Comparison of ENCODE assay signal across 1 cellular context in the genomic region with DNA sequence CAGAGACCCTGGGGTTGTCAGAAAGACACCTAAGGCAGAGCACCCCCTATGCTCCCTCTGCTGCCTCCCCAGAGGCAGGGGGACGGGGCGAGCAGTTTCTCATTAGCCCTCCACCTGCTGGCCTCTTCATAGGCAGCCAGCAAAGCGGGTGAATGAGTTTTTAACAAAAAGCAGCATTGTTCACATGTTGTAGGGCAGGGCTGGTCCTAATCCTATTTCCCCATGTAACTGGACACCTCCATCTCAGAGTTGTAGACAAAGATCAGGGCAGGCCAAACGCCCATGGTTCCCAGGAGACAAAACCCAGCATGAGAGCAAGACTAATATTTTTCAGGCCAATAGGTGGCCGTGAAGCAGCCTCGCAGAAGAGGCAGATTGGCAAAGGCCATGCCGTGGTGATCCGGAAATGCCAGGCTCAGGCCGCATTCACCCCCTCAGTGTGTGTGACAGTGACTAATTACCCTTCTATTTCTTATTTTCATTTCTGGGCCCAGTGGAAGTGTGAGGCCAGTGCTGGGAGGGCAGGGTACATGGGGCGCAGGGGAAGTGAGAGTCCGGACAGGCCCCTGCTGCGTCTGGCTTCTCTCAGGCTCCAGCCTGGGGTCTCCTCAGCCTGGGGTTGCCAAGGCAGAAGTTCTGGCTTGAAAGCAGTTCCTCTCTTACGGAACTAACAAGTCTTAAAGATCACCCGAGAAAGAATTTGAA.
TF ChIP-seq lines count a peak whose summit lies in the region.

No MANE protein-coding gene starts in this region.

TF ChIP-seq in HepG2, 621 proteins besides CTCF, POLR2A, EP300 and RAD21 (continued from another document):
- TF ChIP-seq TFE3 (CRISPR knock-in tag; IDR thresholded peaks at IDR 0.05) (no peak), SMAD1 (CRISPR knock-in tag; IDR thresholded peaks at IDR 0.05; ENCODE audit: borderline replicate concordance, low read depth) (no peak), EED (CRISPR knock-in tag; IDR thresholded peaks at IDR 0.05) (no peak), NR2F1 (CRISPR knock-in tag; IDR thresholded peaks at IDR 0.05) (no peak), PPARG (CRISPR knock-in tag; conservative IDR thresholded peaks at IDR 0.05) (no peak), TEAD2 (CRISPR knock-in tag; IDR thresholded peaks at IDR 0.05) (no peak), NBN (conservative IDR thresholded peaks at IDR 0.05) (no peak), ZKSCAN1 (IDR thresholded peaks at IDR 0.05; ENCODE audit: low read length) (no peak), KLF11 (CRISPR knock-in tag; IDR thresholded peaks at IDR 0.05) (no peak), HES4 (CRISPR knock-in tag; IDR thresholded peaks at IDR 0.05; ENCODE audit: borderline replicate concordance) (no peak), ZNF720 (CRISPR knock-in tag; IDR thresholded peaks at IDR 0.05) (no peak), TEAD3 (CRISPR knock-in tag; optimal IDR thresholded peaks at IDR 0.05; ENCODE audit: borderline replicate concordance) (no peak), ZNF777 (CRISPR knock-in tag; IDR thresholded peaks at IDR 0.05) (no peak), PBX3 (CRISPR knock-in tag; IDR thresholded peaks at IDR 0.05; ENCODE audit: borderline replicate concordance) (no peak), HNF4G (IDR thresholded peaks at IDR 0.05; ENCODE audit: borderline replicate concordance, low read depth, low read length) (no peak), HNF4G (CRISPR knock-in tag; IDR thresholded peaks at IDR 0.05; ENCODE audit: borderline replicate concordance, low read depth) (no peak), PAXIP1 (CRISPR knock-in tag; conservative IDR thresholded peaks at IDR 0.05) (0 out of 2 replicates have a peak, but pooled peaks have one; percentile 11), ZNF512 (CRISPR knock-in tag; IDR thresholded peaks at IDR 0.05) (no peak), NAIF1 (CRISPR knock-in tag; IDR thresholded peaks at IDR 0.05; ENCODE audit: borderline replicate concordance) (no peak), ZNF772 (CRISPR knock-in tag; IDR thresholded peaks at IDR 0.05) (no peak), ZNF280B (CRISPR knock-in tag; IDR thresholded peaks at IDR 0.05; ENCODE audit: borderline replicate concordance) (no peak), ZBTB37 (CRISPR knock-in tag; IDR thresholded peaks at IDR 0.05) (no peak), SOX5 (CRISPR knock-in tag; IDR thresholded peaks at IDR 0.05; ENCODE audit: borderline replicate concordance) (peak; percentile 29; the same call in 1 of the 2 replicates), SOX13 (IDR thresholded peaks at IDR 0.05) (no peak), SOX13 (CRISPR knock-in tag; conservative IDR thresholded peaks at IDR 0.05 in 1 of 2, IDR thresholded peaks at IDR 0.05 in 1 of 2) (peak in 1 of 2 experiments; percentile 53; a peak in 1 of 4 replicates), ZUFSP (CRISPR knock-in tag; IDR thresholded peaks at IDR 0.05; ENCODE audit: borderline replicate concordance) (no peak), GABPB1 (CRISPR knock-in tag; IDR thresholded peaks at IDR 0.05) (no peak), ZNF7 (CRISPR knock-in tag; IDR thresholded peaks at IDR 0.05) (no peak), SMC3 (IDR thresholded peaks at IDR 0.05; ENCODE audit: low read length) (0 out of 2 replicates have a peak, but pooled peaks have one; percentile 2), ZNF264 (CRISPR knock-in tag; IDR thresholded peaks at IDR 0.05) (0 out of 2 replicates have a peak, but pooled peaks have one; percentile 19), SIX4 (CRISPR knock-in tag; IDR thresholded peaks at IDR 0.05) (peak; percentile 92), ZNF383 (CRISPR knock-in tag; IDR thresholded peaks at IDR 0.05; ENCODE audit: borderline replicate concordance) (no peak)
- TF ChIP-seq, protein P1, sequence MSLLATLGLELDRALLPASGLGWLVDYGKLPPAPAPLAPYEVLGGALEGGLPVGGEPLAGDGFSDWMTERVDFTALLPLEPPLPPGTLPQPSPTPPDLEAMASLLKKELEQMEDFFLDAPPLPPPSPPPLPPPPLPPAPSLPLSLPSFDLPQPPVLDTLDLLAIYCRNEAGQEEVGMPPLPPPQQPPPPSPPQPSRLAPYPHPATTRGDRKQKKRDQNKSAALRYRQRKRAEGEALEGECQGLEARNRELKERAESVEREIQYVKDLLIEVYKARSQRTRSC (CRISPR knock-in tag; IDR thresholded peaks at IDR 0.05; ENCODE audit: low read depth) = no peak
- TF ChIP-seq, protein P2, sequence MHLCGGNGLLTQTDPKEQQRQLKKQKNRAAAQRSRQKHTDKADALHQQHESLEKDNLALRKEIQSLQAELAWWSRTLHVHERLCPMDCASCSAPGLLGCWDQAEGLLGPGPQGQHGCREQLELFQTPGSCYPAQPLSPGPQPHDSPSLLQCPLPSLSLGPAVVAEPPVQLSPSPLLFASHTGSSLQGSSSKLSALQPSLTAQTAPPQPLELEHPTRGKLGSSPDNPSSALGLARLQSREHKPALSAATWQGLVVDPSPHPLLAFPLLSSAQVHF (CRISPR knock-in tag; IDR thresholded peaks at IDR 0.05) = no peak
